In genomic region chr11:129933866-129934265, GRCh38 we compare ENCODE assay signal across 20 cellular contexts. TPM values are rescaled to one million over a fixed set of nuclear protein-coding genes. Genes with fewer than 3 reads are reported as not detected.
DNase-seq lines count a peak whose midpoint lies in the region; ATAC-seq and TF ChIP-seq lines count a peak whose summit lies in the region.
"Had no signal": no experiment of that assay in that cellular context is flagged by ENCODE, and none has a peak within 500 bp of the region (broad histone marks: within the 10 kb centered on the region; RNA-seq: fewer than 3 reads in every experiment).

No MANE protein-coding gene starts in this region.

- H3K36me3 Mint-ChIP-seq in WTC11: peaks cover 40% of the 10 kb centered on the region
- H3K36me3 Mint-ChIP-seq in activated T-cell treated with anti-CD3 and anti-CD28 coated beads, Interleukin-2, amount 50 U/mL, for 4 hours (ENCODE audit: insufficient read depth): peaks cover 37% of the 10 kb centered on the region
- H3K36me3 Mint-ChIP-seq in Caco-2 (ENCODE audit: insufficient read depth, unreplicated experiment): peaks cover 8% of the 10 kb centered on the region

- no peaks in the 10 kb centered on the region for H3K36me3 ChIP-seq in testis (ENCODE audit: low read depth, missing control alignments)
- H3K36me3 ChIP-seq in Caco-2 (ENCODE audit: control insufficient read depth, insufficient read depth, low read length): 0 out of 2 replicates have a peak, but pooled peaks cover 2% of the 10 kb centered on the region
- H3K36me3 ChIP-seq: SJSA1 had no signal

- ATAC-seq in WTC11: no peak
- no peak for ATAC-seq in activated T-cell treated with anti-CD3 and anti-CD28 coated beads, Interleukin-2, amount 50 U/mL, for 4 hours
- ATAC-seq: GM23338, HCT116, Right ventricle myocardium inferior had no signal

- DNase-seq in DMS79 (lab: John Stamatoyannopoulos, UW) (peak; percentile 84), NCI-H187 treated with DMSO at 0.1 percent for 48 hours (lab: John Stamatoyannopoulos, UW) (peak; percentile 57), WTC11 (ENCODE audit: low spot score) (no peak), testis (peak; percentile 46), SW 1271 (lab: John Stamatoyannopoulos, UW) (no peak), Caco-2 (no peak)
- no peak for DNase-seq in activated T-cell treated with anti-CD3 and anti-CD28 coated beads, Interleukin-2, amount 50 U/mL, for 4 hours
- DNase-seq: CD4-positive, CD25-positive, alpha-beta regulatory T cell; COR-L47; MV-4-11; NCI-H1105 treated with DMSO at 0.1 percent for 48 hours; NCI-H1694; NCI-H446; NCI-H526 had no signal

- no peak for TF ChIP-seq CTCF in WTC11 (IDR thresholded peaks at IDR 0.05)
- TF ChIP-seq CTCF in testis (IDR thresholded peaks at IDR 0.05): no peak
- TF ChIP-seq CTCF in Caco-2 (IDR thresholded peaks at IDR 0.05; ENCODE audit: insufficient read depth in 1 of 2, low read depth in 1 of 2, low read length in 1 of 2, severe bottlenecking in 1 of 2, unreplicated experiment in 1 of 2): no peak

- H3K9me3 ChIP-seq in testis (no peaks in the 10 kb centered on the region), Caco-2 (no peaks in the 10 kb centered on the region)
- H3K9me3 ChIP-seq: SJSA1 had no signal

- H3K27ac Mint-ChIP-seq in WTC11 (0 out of 2 replicates have a peak overlapping the region, but pooled peaks have one; percentile 3), Caco-2 (ENCODE audit: unreplicated experiment) (no peak overlapping the region)
- H3K27ac Mint-ChIP-seq: B cell; CD4-positive, CD25-positive, alpha-beta regulatory T cell; GM23338; IgD-negative memory B cell had no signal

- CTCF ChIA-PET in WTC11 (lab: Charles Lee): no interaction called here
- CTCF ChIA-PET in Caco-2 (lab: Charles Lee): no interaction called here

- TF ChIP-seq POLR2A in testis (IDR thresholded peaks at IDR 0.05): no peak

- H3K9me3 Mint-ChIP-seq in WTC11: no peaks in the 10 kb centered on the region
- H3K9me3 Mint-ChIP-seq in activated T-cell treated with anti-CD3 and anti-CD28 coated beads, Interleukin-2, amount 50 U/mL, for 4 hours: no peaks in the 10 kb centered on the region
- no peaks in the 10 kb centered on the region for H3K9me3 Mint-ChIP-seq in Caco-2 (ENCODE audit: unreplicated experiment)
- H3K9me3 Mint-ChIP-seq: CD4-positive, CD25-positive, alpha-beta regulatory T cell; GM23338; IgD-negative memory B cell had no signal

- intact Hi-C loops in testis (cut with DNase I; ENCODE audit: low total_unique reads) (no loop called here), Caco-2 (cut with micrococcal nuclease; ENCODE audit: unreplicated experiment) (no loop called here)

- peaks cover 47% of the 10 kb centered on the region for H3K4me1 Mint-ChIP-seq in WTC11
- no peaks in the 10 kb centered on the region for H3K4me1 Mint-ChIP-seq in activated T-cell treated with anti-CD3 and anti-CD28 coated beads, Interleukin-2, amount 50 U/mL, for 4 hours (ENCODE audit: low read depth)
- peaks cover 12% of the 10 kb centered on the region for H3K4me1 Mint-ChIP-seq in Caco-2 (ENCODE audit: low read depth, unreplicated experiment)
- H3K4me1 Mint-ChIP-seq: B cell; CD4-positive, CD25-positive, alpha-beta regulatory T cell had no signal

- POLR2A ChIA-PET in WTC11 (lab: Charles Lee) (no interaction called here), Caco-2 (lab: Charles Lee) (no interaction called here)

- H3K27ac ChIP-seq in testis: no peak overlapping the region
- H3K27ac ChIP-seq: SJSA1 had no signal

- H3K27me3 Mint-ChIP-seq in WTC11 (ENCODE audit: low read depth) (no peaks in the 10 kb centered on the region), Caco-2 (ENCODE audit: insufficient read depth, unreplicated experiment) (no peaks in the 10 kb centered on the region)
- no peaks in the 10 kb centered on the region for H3K27me3 Mint-ChIP-seq in activated T-cell treated with anti-CD3 and anti-CD28 coated beads, Interleukin-2, amount 50 U/mL, for 4 hours (ENCODE audit: low read depth)
- H3K27me3 Mint-ChIP-seq: B cell; CD4-positive, CD25-positive, alpha-beta regulatory T cell; IgD-negative memory B cell had no signal

- BruUV-seq in Caco-2 (replicated peaks; lab: Mats Ljungman, UMichigan): no TSS peak

- H3K4me1 ChIP-seq in testis: no peaks in the 10 kb centered on the region
- H3K4me1 ChIP-seq in Caco-2: peaks cover 7% of the 10 kb centered on the region; the same call in 1 of the 2 replicates
- H3K4me1 ChIP-seq: SJSA1 had no signal

- H3K27me3 ChIP-seq in testis (no peaks in the 10 kb centered on the region), Caco-2 (replicated peaks; ENCODE audit: control insufficient read depth, insufficient read depth, low read length) (no peaks in the 10 kb centered on the region)
- H3K27me3 ChIP-seq: SJSA1 had no signal

- H3K4me3 Mint-ChIP-seq in WTC11 (no peak overlapping the region), Caco-2 (ENCODE audit: unreplicated experiment) (no peak overlapping the region)
- H3K4me3 Mint-ChIP-seq in activated T-cell treated with anti-CD3 and anti-CD28 coated beads, Interleukin-2, amount 50 U/mL, for 4 hours: no peak overlapping the region
- H3K4me3 Mint-ChIP-seq: B cell; CD4-positive, CD25-positive, alpha-beta regulatory T cell; GM23338; IgD-negative memory B cell had no signal

- H3K4me3 ChIP-seq in testis: no peak overlapping the region
- no peak overlapping the region for H3K4me3 ChIP-seq in Caco-2 (ENCODE audit: low read depth, low read length)
- H3K4me3 ChIP-seq: GM23338, SJSA1 had no signal

- WGBS in testis, 2 donors: 55% methylated on average over 9 of the region's 9 CpGs

TF ChIP-seq in WTC11, 78 proteins besides CTCF, POLR2A, EP300 and RAD21 (continues in another document):
- TF ChIP-seq MXD4 (CRISPR knock-in tag; IDR thresholded peaks at IDR 0.05; ENCODE audit: borderline replicate concordance) (no peak), RELA (CRISPR knock-in tag; IDR thresholded peaks at IDR 0.05; ENCODE audit: borderline replicate concordance) (no peak), STAT6 (CRISPR knock-in tag; conservative IDR thresholded peaks at IDR 0.05; ENCODE audit: low read depth) (no peak), PRDM15 (CRISPR knock-in tag; IDR thresholded peaks at IDR 0.05) (no peak), ZNF423 (CRISPR knock-in tag; IDR thresholded peaks at IDR 0.05) (no peak), MLX (CRISPR knock-in tag; IDR thresholded peaks at IDR 0.05) (no peak)

RNA-seq across cellular contexts. Expression of gene NFRKB, which starts 38.5 kb away (rescaled TPM):
- total RNA-seq in WTC11 (2021) (30.7 to 35.5 TPM (median 31.4 TPM) in 3 replicates), testis (10 to 100 TPM; 61.2 to 81.3 TPM), Caco-2 (2022) (101 and 104 TPM in 2 replicates)
- 48.1 TPM for polyA plus RNA-seq in testis (ENCODE audit: insufficient read depth, low read depth, low replicate concordance)
- total RNA-seq in activated T-cell treated with anti-CD3 and anti-CD28 coated beads, Interleukin-2, amount 50 U/mL, for 4 hours: 10 to 100 TPM; 30.2 to 42.1 (median 39.0) TPM

Comparison
In these comparisons a context has a peak if more than half of its experiments do, and no peak if none do; other contexts are left out.
1. DNase-seq: peak in DMS79 (single experiment), NCI-H187 treated with DMSO at 0.1 percent for 48 hours (single experiment) and testis (single experiment); none in WTC11 (single experiment), SW 1271 (0 of 2), activated T-cell treated with anti-CD3 and anti-CD28 coated beads, Interleukin-2, amount 50 U/mL, for 4 hours (single experiment) and Caco-2 (0 of 2).